9 cellular contexts compared by ENCODE assay signal in genomic region chr11:105044562-105045490, GRCh38. TPM values are rescaled to one million over a fixed set of nuclear protein-coding genes. Genes with fewer than 3 reads are reported as not detected.
A peak's percentile ranks its signal among the peaks of the same experiment; 100 is the strongest.
DNase-seq lines count a peak whose midpoint lies in the region; ATAC-seq and TF ChIP-seq lines count a peak whose summit lies in the region.
"Not testable (repeated sequence)": the region's sequence is repeated elsewhere in the genome, so short reads cannot be mapped to it uniquely, and the experiment has no call there.
"Had no signal": no experiment of that assay in that cellular context is flagged by ENCODE, and none has a peak within 500 bp of the region (broad histone marks: within the 10 kb centered on the region; RNA-seq: fewer than 3 reads in every experiment).

TSS of gene CARD16 (minus strand) at chr11:105045335. CDS start at chr11:105045297, 38 bp downstream.

- H3K27me3 Mint-ChIP-seq in natural killer cell (ENCODE audit: low read depth in 2 of 2): not testable (repeated sequence)

- H3K4me3 ChIP-seq in RWPE2 (ENCODE audit: severe bottlenecking) (peak within 1 kb of the TSS; percentile 10), fibroblast of lung (replicated peaks in 1 of 4; ENCODE audit: control extremely low read depth in 1 of 4, insufficient read depth in 1 of 4, low read depth in 3 of 4, low read length in 4 of 4) (peak within 1 kb of the TSS; percentile 41 to 70 (median 54))

- H3K4me1 Mint-ChIP-seq in natural killer cell: peaks cover 51 to 67% of the 10 kb centered on the region in 2 donors

- peak within 1 kb of the TSS; percentile 17 for H2AFZ ChIP-seq in fibroblast of lung (ENCODE audit: low read length)

- intact Hi-C loops in natural killer cell (cut with micrococcal nuclease): loop anchor here (10.0 kb wide), 1 partner anchor 340 kb away; no protein-coding TSS in a partner anchor

- H3K9ac ChIP-seq in fibroblast of lung (ENCODE audit: insufficient read depth, low read length): peak within 1 kb of the TSS; percentile 37

- H3K4me2 ChIP-seq in fibroblast of lung (ENCODE audit: extremely low read depth, insufficient read depth, low read length): peak within 1 kb of the TSS; percentile 72

- not testable (repeated sequence) for H3K27me3 ChIP-seq in RWPE2 (ENCODE audit: insufficient read depth, poor library complexity, severe bottlenecking); fibroblast of lung (ENCODE audit: control insufficient read depth, insufficient read depth, low read length)

- H3K9me3 ChIP-seq in RWPE2 (ENCODE audit: severe bottlenecking); fibroblast of lung (ENCODE audit: control insufficient read depth, insufficient read depth, low read depth, low read length): not testable (repeated sequence)

- H3K27ac Mint-ChIP-seq in natural killer cell: peak within 1 kb of the TSS; percentile 90 to 92

- ATAC-seq in GM21390 (IDR thresholded peaks at IDR 0.05; ENCODE audit: unreplicated experiment) (peak; percentile 99), HG03280 (IDR thresholded peaks at IDR 0.05; ENCODE audit: unreplicated experiment) (peak; percentile 98), RWPE2 (ENCODE audit: low read depth) (peak; percentile 50), natural killer cell (peak; percentile 86 to 93 (median 87))

- H3K9me3 Mint-ChIP-seq in natural killer cell: not testable (repeated sequence)

- peak; percentile 20 for DNase-seq in GM04503 (ENCODE audit: low read depth)
- not testable (repeated sequence) for DNase-seq in RWPE2 (ENCODE audit: low spot score); natural killer cell
- DNase-seq in activated naive CD4-positive, alpha-beta T cell treated with Interleukin-2 at 50 U/mL for 16 hours: peak; percentile 24
- peak; percentile 62 to 91 for DNase-seq in fibroblast of lung (ENCODE audit: low read depth in 2 of 2)

- peaks cover 21% of the 10 kb centered on the region for H3K36me3 Mint-ChIP-seq in natural killer cell

- peak within 1 kb of the TSS; percentile 94 for H3K4me3 Mint-ChIP-seq in natural killer cell

- not testable (repeated sequence) for H4K20me1 ChIP-seq in fibroblast of lung (ENCODE audit: control insufficient read depth, extremely low read depth, insufficient read depth, low read length)

- peaks cover 20% of the 10 kb centered on the region for H3K4me1 ChIP-seq in RWPE2 (ENCODE audit: insufficient read depth, poor library complexity, severe bottlenecking)
- H3K4me1 ChIP-seq in fibroblast of lung (ENCODE audit: control insufficient read depth, extremely low read depth, insufficient read depth, low read length): not testable (repeated sequence)

- peak within 1 kb of the TSS; percentile 73 for H3K27ac ChIP-seq in RWPE2 (ENCODE audit: poor library complexity, severe bottlenecking)
- H3K27ac ChIP-seq in fibroblast of lung (ENCODE audit: insufficient read depth, low read length): peak within 1 kb of the TSS; percentile 29

- not testable (repeated sequence) for H3K36me3 ChIP-seq in RWPE2 (ENCODE audit: low read depth); fibroblast of lung (ENCODE audit: control insufficient read depth, insufficient read depth, low read length)

- not testable (repeated sequence) for TF ChIP-seq CTCF in RWPE2 (IDR thresholded peaks at IDR 0.05; ENCODE audit: poor library complexity, severe bottlenecking); fibroblast of lung (conservative IDR thresholded peaks at IDR 0.05 in 1 of 2, IDR thresholded peaks at IDR 0.05 in 1 of 2; ENCODE audit: low read depth in 1 of 2, low read length in 2 of 2); natural killer cell (IDR thresholded peaks at IDR 0.05); subcutaneous adipose tissue (IDR thresholded peaks at IDR 0.05; ENCODE audit: low read depth)

- not testable (repeated sequence) for H3K79me2 ChIP-seq in fibroblast of lung (ENCODE audit: control insufficient read depth, insufficient read depth, low read length)

RNA-seq across cellular contexts. Expression of gene CARD16, which starts in this region (rescaled TPM):
- 102 and 143 TPM in 2 replicates for total RNA-seq in fibroblast of lung
- polyA plus RNA-seq in fibroblast of lung: 97.2 and 114 TPM in 2 replicates
- polyA plus RNA-seq in fibroblast of lung (2012): 99.5 and 123 TPM in 2 replicates
- 4.7 and 12.8 TPM in 2 replicates for polyA minus RNA-seq in fibroblast of lung (ENCODE audit: low replicate concordance)
- 100 to 1,000 TPM in 2 of 3 donors, 10 to 100 TPM in 1; 54.7 to 113 (median 110) TPM for total RNA-seq in natural killer cell
- 10 to 100 TPM in 3 of 4 donors, 1 to 10 TPM in 1; 8.6 to 27.0 (median 13.0) TPM for total RNA-seq in subcutaneous adipose tissue
- total RNA-seq: endodermal cell had no signal
